33 cellular contexts compared by ENCODE assay signal in genomic region chr11:36600155-36600554, GRCh38. TPM values are rescaled to one million over a fixed set of nuclear protein-coding genes. Genes with fewer than 3 reads are reported as not detected.
"Had no signal": no experiment of that assay in that cellular context is flagged by ENCODE, and none has a peak within 500 bp of the region (broad histone marks: within the 10 kb centered on the region; RNA-seq: fewer than 3 reads in every experiment).

No MANE protein-coding gene starts in this region.

- H3K36me3 Mint-ChIP-seq: activated naive CD4-positive, alpha-beta T cell treated with anti-CD3 and anti-CD28 coated beads, Interleukin-2, amount 10 ng/mL, durations not matched to agents 7 days and 5 days; activated naive CD8-positive, alpha-beta T cell treated with anti-CD3 and anti-CD28 coated beads for 36 hours; T-cell had no signal

- ATAC-seq: activated CD4-positive, CD25-positive, alpha-beta regulatory T cell treated with anti-CD3 and anti-CD28 coated beads, Interleukin-2, amount 50 U/mL, for 24 hours; activated CD8-positive, alpha-beta T cell treated with anti-CD3 and anti-CD28 coated beads for 36 hours; activated T-cell treated with anti-CD3 and anti-CD28 coated beads, Interleukin-2, amount 50 U/mL, for 72 hours; Panc1; Right ventricle myocardium inferior; T-cell had no signal

- H3K27ac Mint-ChIP-seq: activated CD8-positive, alpha-beta T cell treated with anti-CD3 and anti-CD28 coated beads for 36 hours; activated naive CD4-positive, alpha-beta T cell treated with anti-CD3 and anti-CD28 coated beads, Interleukin-2, amount 10 ng/mL, durations not matched to agents 7 days and 5 days; activated naive CD8-positive, alpha-beta T cell treated with anti-CD3 and anti-CD28 coated beads for 36 hours; activated T-cell treated with anti-CD3 and anti-CD28 coated beads, Interleukin-2, amount 50 U/mL, for 72 hours; activated T-helper 2 cell treated with anti-CD3 and anti-CD28 coated beads, Interferon-gamma antibody, Interleukin-2, Interleukin-4, amounts not matched to agents 10 μg/mL and 5 μg/mL and 100 μg/mL, durations not matched to agents 14 hours and 24 hours and 36 hours; T-cell had no signal

- H3K9me3 Mint-ChIP-seq: activated CD8-positive, alpha-beta T cell treated with anti-CD3 and anti-CD28 coated beads for 36 hours; activated naive CD4-positive, alpha-beta T cell treated with anti-CD3 and anti-CD28 coated beads, Interleukin-2, amount 10 ng/mL, durations not matched to agents 7 days and 5 days; activated naive CD8-positive, alpha-beta T cell treated with anti-CD3 and anti-CD28 coated beads for 36 hours; activated T-cell treated with anti-CD3 and anti-CD28 coated beads, Interleukin-2, amount 50 U/mL, for 72 hours; activated T-helper 2 cell treated with anti-CD3 and anti-CD28 coated beads, Interferon-gamma antibody, Interleukin-2, Interleukin-4, amounts not matched to agents 10 μg/mL and 5 μg/mL and 100 μg/mL, durations not matched to agents 14 hours and 24 hours and 36 hours; T-cell had no signal

- H3K27ac ChIP-seq: SK-N-MC, WERI-Rb-1 had no signal

- H3K4me3 ChIP-seq: SK-N-MC had no signal

- H3K4me3 Mint-ChIP-seq: activated CD8-positive, alpha-beta T cell treated with anti-CD3 and anti-CD28 coated beads for 36 hours; activated naive CD4-positive, alpha-beta T cell treated with anti-CD3 and anti-CD28 coated beads, Interleukin-2, amount 10 ng/mL, durations not matched to agents 7 days and 5 days; activated naive CD8-positive, alpha-beta T cell treated with anti-CD3 and anti-CD28 coated beads for 36 hours; activated T-cell treated with anti-CD3 and anti-CD28 coated beads, Interleukin-2, amount 50 U/mL, for 72 hours; T-cell had no signal

- H3K4me1 Mint-ChIP-seq: activated naive CD4-positive, alpha-beta T cell treated with anti-CD3 and anti-CD28 coated beads, Interleukin-2, amount 10 ng/mL, durations not matched to agents 7 days and 5 days; activated naive CD8-positive, alpha-beta T cell treated with anti-CD3 and anti-CD28 coated beads for 36 hours had no signal

- H3K36me3 ChIP-seq: WERI-Rb-1 had no signal

- DNase-seq: activated CD4-positive, alpha-beta T cell treated with anti-CD3 and anti-CD28 coated beads for 4 hours; activated CD8-positive, alpha-beta memory T cell treated with anti-CD3 and anti-CD28 coated beads, Interleukin-2, amount 50 U/mL, for 4 hours; activated CD8-positive, alpha-beta T cell treated with anti-CD3 and anti-CD28 coated beads for 36 hours; activated gamma-delta T cell treated with Interleukin-2 at 50 U/mL for 16 hours; activated naive CD4-positive, alpha-beta T cell treated with anti-CD3 and anti-CD28 coated beads, Interleukin-2, amount 10 ng/mL, durations not matched to agents 7 days and 5 days; activated naive CD8-positive, alpha-beta T cell treated with anti-CD3 and anti-CD28 coated beads for 36 hours; activated T-cell treated with anti-CD3 and anti-CD28 coated beads, Interleukin-2, amount 50 U/mL, for 72 hours; cerebellar nuclear complex; MV-4-11; NCI-H1092 treated with DMSO at 0.1 percent for 48 hours; NCI-H1417 treated with DMSO at 0.1 percent for 48 hours; NCI-H1694; NCI-H2029; NCI-H2107; NCI-H2171 treated with DMSO at 0.1 percent for 48 hours; NCI-H226; NCI-H526; NCI-H82; OCI-M1; RPMI8226; T-cell; T-helper 2 cell; T1000; WERI-Rb-1 had no signal

RNA-seq across cellular contexts. Expression of gene RAG2, which starts 2.1 kb away (rescaled TPM):
- total RNA-seq: activated CD8-positive, alpha-beta T cell treated with anti-CD3 and anti-CD28 coated beads for 36 hours; activated naive CD8-positive, alpha-beta T cell treated with anti-CD3 and anti-CD28 coated beads for 36 hours; activated T-cell treated with anti-CD3 and anti-CD28 coated beads, Interleukin-2, amount 50 U/mL, for 72 hours; activated T-helper 2 cell treated with anti-CD3 and anti-CD28 coated beads, Interferon-gamma antibody, Interleukin-2, Interleukin-4, amounts not matched to agents 10 μg/mL and 5 μg/mL and 100 μg/mL, durations not matched to agents 14 hours and 24 hours and 36 hours; cardiac septum; MCF 10A; NCI-H460; Right ventricle myocardium inferior; T-cell had no signal
- polyA plus RNA-seq: adipose tissue had no signal
